Comparison of ENCODE assay signal across 17 cellular contexts in genomic region chr3:18724456-18724855, GRCh38.
DNase-seq lines count a peak whose midpoint lies in the region; ATAC-seq and TF ChIP-seq lines count a peak whose summit lies in the region.
"Had no signal": no experiment of that assay in that cellular context is flagged by ENCODE, and none has a peak within 500 bp of the region (broad histone marks: within the 10 kb centered on the region; RNA-seq: fewer than 3 reads in every experiment).

No MANE protein-coding gene starts in this region.

- H3K4me1 ChIP-seq in CD8-positive, alpha-beta T cell (ENCODE audit: insufficient read depth, low read length) = peaks cover 64% of the 10 kb centered on the region
- H3K4me1 ChIP-seq: right atrium auricular region, thyroid gland had no signal

- peak overlapping the region; percentile 38 for H3K27ac ChIP-seq in CD8-positive, alpha-beta T cell (ENCODE audit: low read depth, low read length)
- H3K27ac ChIP-seq: right atrium auricular region, thyroid gland had no signal

- ATAC-seq in CD8-positive, alpha-beta T cell = no peak
- peak in 1 of 2 donors; percentile 10 for ATAC-seq in naive thymus-derived CD8-positive, alpha-beta T cell
- no peak for ATAC-seq in GM19463 (IDR thresholded peaks at IDR 0.05; ENCODE audit: unreplicated experiment)
- no peak for ATAC-seq in GM21423 (IDR thresholded peaks at IDR 0.05; ENCODE audit: unreplicated experiment)
- ATAC-seq: GM23338, left lung had no signal

- CTCF ChIA-PET in CD8-positive, alpha-beta T cell (lab: Charles Lee) = interaction anchor here (0.6 to 4.1 kb wide), 9 partner anchors 9 to 216 kb away, joined by 3 to 19 read pairs (median 4); no protein-coding TSS in a partner anchor

- intact Hi-C loops in CD14-positive monocyte (cut with micrococcal nuclease) = no loop called here
- intact Hi-C loops in CD8-positive, alpha-beta T cell (cut with DNase I, micrococcal nuclease) = loop anchor here in 1 of 2 experiments (1.0 to 2.0 kb wide), 2 partner anchors 8 to 16 kb away; no protein-coding TSS in a partner anchor
- intact Hi-C loops in activated T-helper 1 cell treated with anti-CD3 and anti-CD28 coated beads, Interleukin-12 subunit alpha, Interleukin-12 subunit beta, Interleukin-2, Interleukin-4 antibody, amounts not matched to agents 30 ng/mL and 10 ng/mL and 1 ng/mL, durations not matched to agents 14 hours and 24 hours and 36 hours (cut with micrococcal nuclease) = no loop called here

- no peaks in the 10 kb centered on the region for H3K27me3 ChIP-seq in CD8-positive, alpha-beta T cell (ENCODE audit: insufficient read depth, low read length)
- H3K27me3 ChIP-seq: left lung, right atrium auricular region, thyroid gland had no signal

- POLR2A ChIA-PET in CD8-positive, alpha-beta T cell (lab: Charles Lee) = interaction anchor here (0.8 to 2.3 kb wide), 10 partner anchors 9 to 301 kb away, joined by 3 to 27 read pairs (median 4); no protein-coding TSS in a partner anchor
- POLR2A ChIA-PET in naive thymus-derived CD8-positive, alpha-beta T cell (lab: Charles Lee) = interaction anchor here (0.6 to 9.4 kb wide), 6 partner anchors 9 to 280 kb away, joined by 3 to 102 read pairs (median 11); no protein-coding TSS in a partner anchor

- H3K9me3 Mint-ChIP-seq in CD14-positive monocyte = peaks cover 0 to 6% (median 0%) of the 10 kb centered on the region in 7 donors
- peaks cover 1% of the 10 kb centered on the region for H3K9me3 Mint-ChIP-seq in CD8-positive, alpha-beta T cell
- peaks cover 2% of the 10 kb centered on the region for H3K9me3 Mint-ChIP-seq in activated T-helper 1 cell treated with anti-CD3 and anti-CD28 coated beads, Interleukin-12 subunit alpha, Interleukin-12 subunit beta, Interleukin-2, Interleukin-4 antibody, amounts not matched to agents 30 ng/mL and 10 ng/mL and 1 ng/mL, durations not matched to agents 14 hours and 24 hours and 36 hours
- peaks cover 0 to 11% (median 0%) of the 10 kb centered on the region in 9 donors for H3K9me3 Mint-ChIP-seq in naive thymus-derived CD8-positive, alpha-beta T cell
- H3K9me3 Mint-ChIP-seq: GM23338 had no signal

- DNase-seq in CD14-positive monocyte (ENCODE audit: low spot score) (no peak), NOMO-1 (lab: John Stamatoyannopoulos, UW; ENCODE audit: unreplicated experiment in 2 of 2) (no peak)
- no peak for DNase-seq in CD8-positive, alpha-beta T cell
- DNase-seq in activated T-helper 1 cell treated with anti-CD3 and anti-CD28 coated beads, Interleukin-12 subunit alpha, Interleukin-12 subunit beta, Interleukin-2, Interleukin-4 antibody, amounts not matched to agents 30 ng/mL and 10 ng/mL and 1 ng/mL, durations not matched to agents 14 hours and 24 hours and 36 hours (ENCODE audit: low spot score) = no peak
- DNase-seq in naive thymus-derived CD8-positive, alpha-beta T cell = no peak
- DNase-seq: activated gamma-delta T cell, glutamatergic neuron, left lung, NCI-H1105 treated with DMSO at 0.1 percent for 48 hours, NCI-H2081 treated with DMSO at 0.1 percent for 48 hours, RPMI8226, SK-N-SH, thyroid gland had no signal

- H3K9me3 ChIP-seq in CD8-positive, alpha-beta T cell (ENCODE audit: low read length) = no peaks in the 10 kb centered on the region
- H3K9me3 ChIP-seq: left lung, right atrium auricular region, SK-N-SH, thyroid gland had no signal

- H3K27ac Mint-ChIP-seq in CD14-positive monocyte = peak overlapping the region; percentile 44 to 92 (median 81)
- peak overlapping the region; percentile 97 for H3K27ac Mint-ChIP-seq in CD8-positive, alpha-beta T cell
- H3K27ac Mint-ChIP-seq in activated T-helper 1 cell treated with anti-CD3 and anti-CD28 coated beads, Interleukin-12 subunit alpha, Interleukin-12 subunit beta, Interleukin-2, Interleukin-4 antibody, amounts not matched to agents 30 ng/mL and 10 ng/mL and 1 ng/mL, durations not matched to agents 14 hours and 24 hours and 36 hours = peak overlapping the region; percentile 98
- H3K27ac Mint-ChIP-seq in naive thymus-derived CD8-positive, alpha-beta T cell = peak overlapping the region; percentile 93 to 100 (median 97)
- H3K27ac Mint-ChIP-seq: GM23338 had no signal

- H3K36me3 Mint-ChIP-seq in CD14-positive monocyte = no peaks in the 10 kb centered on the region
- H3K36me3 Mint-ChIP-seq in CD8-positive, alpha-beta T cell = peaks cover 1% of the 10 kb centered on the region
- peaks cover 14% of the 10 kb centered on the region for H3K36me3 Mint-ChIP-seq in activated T-helper 1 cell treated with anti-CD3 and anti-CD28 coated beads, Interleukin-12 subunit alpha, Interleukin-12 subunit beta, Interleukin-2, Interleukin-4 antibody, amounts not matched to agents 30 ng/mL and 10 ng/mL and 1 ng/mL, durations not matched to agents 14 hours and 24 hours and 36 hours (ENCODE audit: low read depth)
- peaks cover 0 to 3% (median 0%) of the 10 kb centered on the region in 3 donors for H3K36me3 Mint-ChIP-seq in naive thymus-derived CD8-positive, alpha-beta T cell

- peak overlapping the region; percentile 0 for H3K4me3 ChIP-seq in CD8-positive, alpha-beta T cell (ENCODE audit: low read depth, low read length)
- H3K4me3 ChIP-seq: GM23338, left lung, right atrium auricular region, thyroid gland had no signal

- no peak for TF ChIP-seq CTCF in CD14-positive monocyte (IDR thresholded peaks at IDR 0.05)
- no peak for TF ChIP-seq CTCF in CD8-positive, alpha-beta T cell (IDR thresholded peaks at IDR 0.05)

- H3K4me1 Mint-ChIP-seq in CD14-positive monocyte = peaks cover 51% of the 10 kb centered on the region
- peaks cover 71% of the 10 kb centered on the region for H3K4me1 Mint-ChIP-seq in CD8-positive, alpha-beta T cell (ENCODE audit: low read depth)
- peaks cover 64% of the 10 kb centered on the region for H3K4me1 Mint-ChIP-seq in activated T-helper 1 cell treated with anti-CD3 and anti-CD28 coated beads, Interleukin-12 subunit alpha, Interleukin-12 subunit beta, Interleukin-2, Interleukin-4 antibody, amounts not matched to agents 30 ng/mL and 10 ng/mL and 1 ng/mL, durations not matched to agents 14 hours and 24 hours and 36 hours (ENCODE audit: low read depth)
- H3K4me1 Mint-ChIP-seq in naive thymus-derived CD8-positive, alpha-beta T cell = peaks cover 38 to 71% (median 61%) of the 10 kb centered on the region in 4 donors
- H3K4me1 Mint-ChIP-seq: GM23338 had no signal

- H3K27me3 Mint-ChIP-seq in CD14-positive monocyte (ENCODE audit: low read depth in 3 of 3) = peaks cover 0 to 1% (median 0%) of the 10 kb centered on the region in 3 donors
- H3K27me3 Mint-ChIP-seq in CD8-positive, alpha-beta T cell (ENCODE audit: low read depth) = no peaks in the 10 kb centered on the region
- no peaks in the 10 kb centered on the region for H3K27me3 Mint-ChIP-seq in activated T-helper 1 cell treated with anti-CD3 and anti-CD28 coated beads, Interleukin-12 subunit alpha, Interleukin-12 subunit beta, Interleukin-2, Interleukin-4 antibody, amounts not matched to agents 30 ng/mL and 10 ng/mL and 1 ng/mL, durations not matched to agents 14 hours and 24 hours and 36 hours (ENCODE audit: insufficient read depth)
- H3K27me3 Mint-ChIP-seq in naive thymus-derived CD8-positive, alpha-beta T cell = no peaks in the 10 kb centered on the region

- no peaks in the 10 kb centered on the region for H3K36me3 ChIP-seq in CD8-positive, alpha-beta T cell (ENCODE audit: insufficient read depth, low read length)
- H3K36me3 ChIP-seq: left lung, right atrium auricular region, thyroid gland had no signal

- H3K4me3 Mint-ChIP-seq in CD14-positive monocyte = no peak overlapping the region
- H3K4me3 Mint-ChIP-seq in CD8-positive, alpha-beta T cell = peak overlapping the region; percentile 54
- H3K4me3 Mint-ChIP-seq in activated T-helper 1 cell treated with anti-CD3 and anti-CD28 coated beads, Interleukin-12 subunit alpha, Interleukin-12 subunit beta, Interleukin-2, Interleukin-4 antibody, amounts not matched to agents 30 ng/mL and 10 ng/mL and 1 ng/mL, durations not matched to agents 14 hours and 24 hours and 36 hours = peak overlapping the region; percentile 82
- peak overlapping the region; percentile 57 to 90 (median 74) for H3K4me3 Mint-ChIP-seq in naive thymus-derived CD8-positive, alpha-beta T cell
- H3K4me3 Mint-ChIP-seq: GM23338 had no signal

Comparison
In these comparisons a context has a peak if more than half of its experiments do, and no peak if none do; other contexts are left out.
1. H3K4me3 Mint-ChIP-seq: peak in CD8-positive, alpha-beta T cell (single experiment), activated T-helper 1 cell treated with anti-CD3 and anti-CD28 coated beads, Interleukin-12 subunit alpha, Interleukin-12 subunit beta, Interleukin-2, Interleukin-4 antibody, amounts not matched to agents 30 ng/mL and 10 ng/mL and 1 ng/mL, durations not matched to agents 14 hours and 24 hours and 36 hours (single experiment) and naive thymus-derived CD8-positive, alpha-beta T cell (10 of 10); none in CD14-positive monocyte (0 of 2).
2. Peak in every context shown above with its lines, with median percentiles within 50 percentile points of each other: H3K27ac Mint-ChIP-seq.